ENCODE assay signal across 7 cellular contexts in the genomic region with DNA sequence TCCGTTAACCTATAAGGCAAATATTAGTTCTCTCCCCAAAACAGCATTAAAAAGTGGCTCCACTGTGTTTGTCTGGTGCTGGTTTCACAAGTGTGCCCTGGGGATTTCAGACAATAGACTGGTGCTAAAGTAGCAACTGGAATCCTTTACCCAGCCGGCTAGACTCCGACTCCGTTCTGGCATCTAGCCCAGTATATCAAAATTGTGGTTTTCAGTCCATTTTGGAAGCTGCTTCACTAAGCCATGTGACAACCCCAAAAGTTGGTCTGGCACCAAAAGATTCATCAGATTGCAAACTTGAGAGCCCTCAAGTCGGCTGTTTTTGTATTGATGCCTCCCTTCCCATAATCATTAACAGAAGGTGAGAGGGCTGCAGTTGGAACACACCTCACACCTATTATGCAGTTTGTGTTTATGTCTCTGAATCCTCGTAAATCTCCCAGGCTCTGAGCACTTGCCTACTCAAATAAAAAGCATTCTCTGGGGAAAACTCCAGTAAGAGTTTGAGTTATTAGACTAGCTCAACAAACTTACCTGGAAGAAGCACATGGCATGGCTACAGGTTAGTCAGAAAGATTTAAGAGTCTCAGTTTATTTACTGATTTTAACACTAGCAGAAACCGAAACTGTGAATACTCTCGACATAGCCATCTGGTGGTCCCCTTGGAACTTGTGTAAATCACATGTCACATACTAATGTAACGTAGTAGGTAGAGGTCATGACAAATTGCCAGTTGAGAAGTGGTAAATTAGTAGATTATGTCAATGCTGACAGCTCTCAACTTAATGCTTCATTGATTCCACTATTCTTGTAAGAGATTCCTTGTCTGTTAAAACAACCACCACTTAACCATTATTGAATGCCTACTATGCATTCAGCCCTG. TPM values are rescaled to one million over a fixed set of nuclear protein-coding genes. Genes with fewer than 3 reads are reported as not detected.
DNase-seq lines count a peak whose midpoint lies in the region; ATAC-seq and TF ChIP-seq lines count a peak whose summit lies in the region.

No MANE protein-coding gene starts in this region.

- H3K27me3 ChIP-seq in tibial nerve = no peaks in the 10 kb centered on the region

- no peak overlapping the region for H3K4me3 ChIP-seq in tibial nerve

- no peak for TF ChIP-seq POLR2A in tibial nerve (IDR thresholded peaks at IDR 0.05)

- WGBS in tibial nerve, 2 donors = 46 to 51% methylated on average over 9 of the region's 9 CpGs

- no peak overlapping the region for H3K27ac ChIP-seq in tibial nerve

- peaks cover 0 to 10% (median 0%) of the 10 kb centered on the region in 4 donors for H3K9me3 ChIP-seq in tibial nerve

- ATAC-seq in GM19328 (IDR thresholded peaks at IDR 0.05; ENCODE audit: unreplicated experiment) (peak; percentile 71), HG03095 (IDR thresholded peaks at IDR 0.05; ENCODE audit: unreplicated experiment) (peak; percentile 94)

- TF ChIP-seq EP300 in tibial nerve (IDR thresholded peaks at IDR 0.05) = no peak

- TF ChIP-seq CTCF in tibial nerve (IDR thresholded peaks at IDR 0.05) = no peak

- H3K4me1 ChIP-seq in tibial nerve = peaks cover 0 to 4% (median 0%) of the 10 kb centered on the region in 4 donors

- DNase-seq in NCI-H446 treated with DMSO at 0.1 percent for 48 hours (lab: John Stamatoyannopoulos, UW) = peak; percentile 86
- peak; percentile 32 for DNase-seq in iris pigment epithelial cell (ENCODE audit: low read depth)
- DNase-seq in tibial nerve (ENCODE audit: low spot score in 2 of 2) = no peak
- no peak for DNase-seq in activated CD8-positive, alpha-beta memory T cell treated with anti-CD3 and anti-CD28 coated beads for 24 hours
- no peak for DNase-seq in ecto neural progenitor cell (ENCODE audit: low spot score)

- no peaks in the 10 kb centered on the region for H3K36me3 ChIP-seq in tibial nerve

RNA-seq across cellular contexts. Expression of a gene that starts 14.8 kb away (rescaled TPM):
- total RNA-seq in tibial nerve = under 1 TPM in 2 of 4 donors, not detected in 2; 0.20 to 0.21 TPM

Comparison
In these comparisons a context has a peak if more than half of its experiments do, and no peak if none do; other contexts are left out.
1. DNase-seq: peak in NCI-H446 treated with DMSO at 0.1 percent for 48 hours (single experiment) and iris pigment epithelial cell (single experiment); none in tibial nerve (0 of 2), activated CD8-positive, alpha-beta memory T cell treated with anti-CD3 and anti-CD28 coated beads for 24 hours (single experiment) and ecto neural progenitor cell (single experiment).